Comparison of ENCODE assay signal across 26 cellular contexts in the genomic region with DNA sequence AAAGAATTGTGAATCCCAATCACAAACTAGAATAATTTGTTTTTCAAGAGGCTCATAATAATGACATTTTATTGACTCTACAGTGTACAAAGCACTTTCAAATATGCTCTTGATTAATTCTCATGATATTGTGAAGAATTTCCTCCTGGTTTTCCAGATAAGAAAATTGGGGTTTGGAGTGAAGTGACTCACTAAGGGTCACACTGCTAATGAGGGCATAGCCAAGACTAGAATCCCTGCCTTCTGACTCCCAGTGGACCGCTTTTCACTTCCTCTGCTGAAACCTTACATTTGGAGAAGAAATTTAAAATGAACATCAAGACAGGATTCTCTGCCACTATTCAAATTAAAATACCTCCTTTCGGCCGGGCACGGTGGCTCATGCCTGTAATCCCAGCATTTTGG. TPM values are rescaled to one million over a fixed set of nuclear protein-coding genes. Genes with fewer than 3 reads are reported as not detected.
DNase-seq lines count a peak whose midpoint lies in the region; ATAC-seq, FAIRE-seq and TF ChIP-seq lines count a peak whose summit lies in the region.
"Had no signal": no experiment of that assay in that cellular context is flagged by ENCODE, and none has a peak within 500 bp of the region (broad histone marks: within the 10 kb centered on the region; RNA-seq: fewer than 3 reads in every experiment).

No MANE protein-coding gene starts in this region.

- H3K27me3 Mint-ChIP-seq in activated T-helper 1 cell treated with anti-CD3 and anti-CD28 coated beads, Interleukin-12 subunit alpha, Interleukin-12 subunit beta, Interleukin-2, Interleukin-4 antibody, amounts not matched to agents 30 ng/mL and 10 ng/mL and 1 ng/mL, durations not matched to agents 14 hours and 24 hours and 36 hours (ENCODE audit: insufficient read depth): peaks cover 3% of the 10 kb centered on the region
- H3K27me3 Mint-ChIP-seq in stimulated activated naive CD8-positive, alpha-beta T cell treated with anti-CD3 and anti-CD28 coated beads, Interleukin-15, amount 100 ng/mL, for 72 hours: no peaks in the 10 kb centered on the region

- no peak for DNase-seq in left ventricle myocardium superior
- DNase-seq in Right ventricle myocardium superior: no peak
- no peak for DNase-seq in activated T-helper 1 cell treated with anti-CD3 and anti-CD28 coated beads, Interleukin-12 subunit alpha, Interleukin-12 subunit beta, Interleukin-2, Interleukin-4 antibody, amounts not matched to agents 30 ng/mL and 10 ng/mL and 1 ng/mL, durations not matched to agents 14 hours and 24 hours and 36 hours (ENCODE audit: low spot score)
- DNase-seq in endothelial cell of umbilical vein (ENCODE audit: low read depth, low spot score): peak; percentile 85
- DNase-seq in stimulated activated naive CD8-positive, alpha-beta T cell treated with anti-CD3 and anti-CD28 coated beads, Interleukin-15, amount 100 ng/mL, for 72 hours: no peak
- no peak for DNase-seq in NCI-H2081 treated with DMSO at 0.1 percent for 48 hours (lab: John Stamatoyannopoulos, UW)
- no peak for DNase-seq in RWPE1 (ENCODE audit: low spot score)
- DNase-seq: activated gamma-delta T cell treated with Interleukin-2 at 50 U/mL for 16 hours; dorsolateral prefrontal cortex; heart right ventricle; lower lobe of right lung; MG63; NCI-H187 treated with DMSO at 0.1 percent for 48 hours; NCI-H510A; nucleus accumbens; stimulated activated CD4-positive, alpha-beta T cell treated with anti-CD3 and anti-CD28 coated beads, Interleukin-1b, Interleukin-23, amount 100 ng/mL, for 48 hours; SW 1271; WERI-Rb-1 had no signal

- POLR2A ChIA-PET in endothelial cell of umbilical vein (lab: Charles Lee): no interaction called here
- POLR2A ChIA-PET in RWPE1 (lab: Yijun Ruan, JAX; ENCODE audit: low non-redundant PET): no interaction called here

- H3K4me3 Mint-ChIP-seq in activated T-helper 1 cell treated with anti-CD3 and anti-CD28 coated beads, Interleukin-12 subunit alpha, Interleukin-12 subunit beta, Interleukin-2, Interleukin-4 antibody, amounts not matched to agents 30 ng/mL and 10 ng/mL and 1 ng/mL, durations not matched to agents 14 hours and 24 hours and 36 hours: peak overlapping the region; percentile 45
- peak overlapping the region; percentile 40 to 50 for H3K4me3 Mint-ChIP-seq in stimulated activated naive CD8-positive, alpha-beta T cell treated with anti-CD3 and anti-CD28 coated beads, Interleukin-15, amount 100 ng/mL, for 72 hours

- H3K4me1 Mint-ChIP-seq in activated T-helper 1 cell treated with anti-CD3 and anti-CD28 coated beads, Interleukin-12 subunit alpha, Interleukin-12 subunit beta, Interleukin-2, Interleukin-4 antibody, amounts not matched to agents 30 ng/mL and 10 ng/mL and 1 ng/mL, durations not matched to agents 14 hours and 24 hours and 36 hours (ENCODE audit: low read depth): peaks cover 55% of the 10 kb centered on the region
- H3K4me1 Mint-ChIP-seq in stimulated activated naive CD8-positive, alpha-beta T cell treated with anti-CD3 and anti-CD28 coated beads, Interleukin-15, amount 100 ng/mL, for 72 hours: peaks cover 47% of the 10 kb centered on the region

- H3K9me3 Mint-ChIP-seq in activated T-helper 1 cell treated with anti-CD3 and anti-CD28 coated beads, Interleukin-12 subunit alpha, Interleukin-12 subunit beta, Interleukin-2, Interleukin-4 antibody, amounts not matched to agents 30 ng/mL and 10 ng/mL and 1 ng/mL, durations not matched to agents 14 hours and 24 hours and 36 hours: peaks cover 21% of the 10 kb centered on the region
- peaks cover 11 to 12% of the 10 kb centered on the region in 2 donors for H3K9me3 Mint-ChIP-seq in stimulated activated naive CD8-positive, alpha-beta T cell treated with anti-CD3 and anti-CD28 coated beads, Interleukin-15, amount 100 ng/mL, for 72 hours

- TF ChIP-seq CTCF in endothelial cell of umbilical vein (IDR thresholded peaks at IDR 0.05; ENCODE audit: extremely low read depth in 1 of 2, insufficient read depth in 1 of 2, low read depth in 1 of 2, low read length in 2 of 2): no peak
- TF ChIP-seq CTCF in RWPE1 (conservative IDR thresholded peaks at IDR 0.05; ENCODE audit: low read depth): no peak

- BruUV-seq in endothelial cell of umbilical vein (replicated peaks; lab: Mats Ljungman, UMichigan): no TSS peak

- peak; percentile 75 for FAIRE-seq in endothelial cell of umbilical vein (lab: Jason Lieb, UNC)
- FAIRE-seq: GM19239, H54, HepG2, urothelium cell line had no signal

- ATAC-seq in left ventricle myocardium superior (peak; percentile 39), Right ventricle myocardium superior (ENCODE audit: poor library complexity) (no peak), HG02571 (IDR thresholded peaks at IDR 0.05; ENCODE audit: unreplicated experiment) (no peak)
- ATAC-seq in stimulated activated naive CD8-positive, alpha-beta T cell treated with anti-CD3 and anti-CD28 coated beads, Interleukin-15, amount 100 ng/mL, for 72 hours: no peak
- ATAC-seq: esophagus mucosa, HepG2, lower lobe of right lung had no signal

- H3K36me3 ChIP-seq in endothelial cell of umbilical vein (ENCODE audit: control insufficient read depth in 2 of 2, extremely low read depth in 1 of 2, insufficient read depth in 2 of 2, low read length in 2 of 2): no peaks in the 10 kb centered on the region
- H3K36me3 ChIP-seq: WERI-Rb-1 had no signal

- H2AFZ ChIP-seq in endothelial cell of umbilical vein (ENCODE audit: low read depth, low read length): no peak overlapping the region

- peak overlapping the region; percentile 94 for H3K27ac Mint-ChIP-seq in activated T-helper 1 cell treated with anti-CD3 and anti-CD28 coated beads, Interleukin-12 subunit alpha, Interleukin-12 subunit beta, Interleukin-2, Interleukin-4 antibody, amounts not matched to agents 30 ng/mL and 10 ng/mL and 1 ng/mL, durations not matched to agents 14 hours and 24 hours and 36 hours
- peak overlapping the region; percentile 83 to 90 for H3K27ac Mint-ChIP-seq in stimulated activated naive CD8-positive, alpha-beta T cell treated with anti-CD3 and anti-CD28 coated beads, Interleukin-15, amount 100 ng/mL, for 72 hours

- H3K9ac ChIP-seq in endothelial cell of umbilical vein (replicated peaks; ENCODE audit: extremely low read depth, insufficient read depth, low read length): no peak overlapping the region

- H3K27ac ChIP-seq in endothelial cell of umbilical vein (ENCODE audit: insufficient read depth, low read depth, low read length) (peak overlapping the region; percentile 59), RWPE1 (no peak overlapping the region)
- H3K27ac ChIP-seq: lower lobe of right lung, WERI-Rb-1 had no signal

- H3K27me3 ChIP-seq in endothelial cell of umbilical vein (ENCODE audit: control insufficient read depth in 2 of 2, insufficient read depth in 2 of 2, low read length in 2 of 2): no peaks in the 10 kb centered on the region
- H3K27me3 ChIP-seq: dorsolateral prefrontal cortex, heart right ventricle, MG63 had no signal

- CTCF ChIA-PET in endothelial cell of umbilical vein (lab: Charles Lee) (no interaction called here), RWPE1 (lab: Yijun Ruan, JAX) (no interaction called here)

- peaks cover 48% of the 10 kb centered on the region for H3K36me3 Mint-ChIP-seq in activated T-helper 1 cell treated with anti-CD3 and anti-CD28 coated beads, Interleukin-12 subunit alpha, Interleukin-12 subunit beta, Interleukin-2, Interleukin-4 antibody, amounts not matched to agents 30 ng/mL and 10 ng/mL and 1 ng/mL, durations not matched to agents 14 hours and 24 hours and 36 hours (ENCODE audit: low read depth)

- H3K9me1 ChIP-seq in endothelial cell of umbilical vein (replicated peaks; ENCODE audit: control insufficient read depth, extremely low read depth, insufficient read depth, low read length): no peaks in the 10 kb centered on the region

- H3K4me3 ChIP-seq in endothelial cell of umbilical vein (replicated peaks in 1 of 3; ENCODE audit: insufficient read depth in 1 of 3, low read depth in 1 of 3, low read length in 3 of 3): no peak overlapping the region
- H3K4me3 ChIP-seq: dorsolateral prefrontal cortex, heart right ventricle, lower lobe of right lung, MG63 had no signal

- dilution Hi-C loops in endothelial cell of umbilical vein (cut with MboI; ENCODE audit: extremely low pct_ligation_motif_present, low sequenced_read_pairs): no loop called here

- no peaks in the 10 kb centered on the region for H3K9me3 ChIP-seq in endothelial cell of umbilical vein (replicated peaks; ENCODE audit: control insufficient read depth, insufficient read depth, low read length)
- H3K9me3 ChIP-seq: MG63 had no signal

- no peaks in the 10 kb centered on the region for H3K79me2 ChIP-seq in endothelial cell of umbilical vein (ENCODE audit: control insufficient read depth, insufficient read depth, low read length)

- H4K20me1 ChIP-seq in endothelial cell of umbilical vein (replicated peaks; ENCODE audit: control insufficient read depth, extremely low read depth, insufficient read depth, low read length): no peaks in the 10 kb centered on the region

- intact Hi-C loops in left ventricle myocardium superior (cut with micrococcal nuclease): no loop called here
- intact Hi-C loops in Right ventricle myocardium superior (cut with DNase I): no loop called here
- intact Hi-C loops in activated T-helper 1 cell treated with anti-CD3 and anti-CD28 coated beads, Interleukin-12 subunit alpha, Interleukin-12 subunit beta, Interleukin-2, Interleukin-4 antibody, amounts not matched to agents 30 ng/mL and 10 ng/mL and 1 ng/mL, durations not matched to agents 14 hours and 24 hours and 36 hours (cut with micrococcal nuclease): loop anchor here (5.0 to 10.0 kb wide), 4 partner anchors 113 to 953 kb away; no protein-coding TSS in a partner anchor
- intact Hi-C loops in endothelial cell of umbilical vein (cut with micrococcal nuclease): loop anchor here (1.0 kb wide), 1 partner anchor 17 kb away; no protein-coding TSS in a partner anchor

- H3K4me2 ChIP-seq in endothelial cell of umbilical vein (ENCODE audit: insufficient read depth, low read length): peak overlapping the region; percentile 48

- H3K4me1 ChIP-seq in endothelial cell of umbilical vein (ENCODE audit: control insufficient read depth, extremely low read depth, insufficient read depth, low read length): peaks cover 45% of the 10 kb centered on the region
- H3K4me1 ChIP-seq: lower lobe of right lung had no signal

- peak; percentile 56 for TF ChIP-seq POLR2A in endothelial cell of umbilical vein (IDR thresholded peaks at IDR 0.05; ENCODE audit: low read depth, low read length)

RNA-seq across cellular contexts. Expression of gene LTV1, which starts 38.3 kb away (rescaled TPM):
- total RNA-seq in left ventricle myocardium superior: 12.6 TPM
- 12.2 TPM for total RNA-seq in Right ventricle myocardium superior
- total RNA-seq in activated T-helper 1 cell treated with anti-CD3 and anti-CD28 coated beads, Interleukin-12 subunit alpha, Interleukin-12 subunit beta, Interleukin-2, Interleukin-4 antibody, amounts not matched to agents 30 ng/mL and 10 ng/mL and 1 ng/mL, durations not matched to agents 14 hours and 24 hours and 36 hours: 63.0 and 67.9 TPM in 2 replicates
- total RNA-seq in endothelial cell of umbilical vein: 26.6 and 26.9 TPM in 2 replicates
- polyA plus RNA-seq in endothelial cell of umbilical vein: 3.0 and 5.2 TPM in 2 replicates
- polyA plus RNA-seq in endothelial cell of umbilical vein (2011; cell fraction: cytosol; rRNA removed): 12.3 and 14.2 TPM in 2 replicates
- 25.6 and 39.9 TPM in 2 replicates for polyA plus RNA-seq in endothelial cell of umbilical vein (2011; cell fraction: nucleus; rRNA removed)
- 22.9 and 39.3 TPM in 2 replicates for polyA plus RNA-seq in endothelial cell of umbilical vein (2012)
- 5.4 and 5.5 TPM in 2 replicates for polyA minus RNA-seq in endothelial cell of umbilical vein
- 6.9 TPM for polyA minus RNA-seq in endothelial cell of umbilical vein (2011; cell fraction: cytosol; rRNA and poly(A)+ RNA removed)
- 7.3 and 9.7 TPM in 2 replicates for polyA minus RNA-seq in endothelial cell of umbilical vein (2011; cell fraction: nucleus; rRNA and poly(A)+ RNA removed)

RNA-seq across cellular contexts. Expression of gene ZC2HC1B, which starts 59.4 kb away (rescaled TPM):
- total RNA-seq in left ventricle myocardium superior: not detected
- not detected for total RNA-seq in Right ventricle myocardium superior
- 0.24 TPM in 1 of 2 replicates, not detected in the other for total RNA-seq in activated T-helper 1 cell treated with anti-CD3 and anti-CD28 coated beads, Interleukin-12 subunit alpha, Interleukin-12 subunit beta, Interleukin-2, Interleukin-4 antibody, amounts not matched to agents 30 ng/mL and 10 ng/mL and 1 ng/mL, durations not matched to agents 14 hours and 24 hours and 36 hours
- not detected in 2 replicates for total RNA-seq in endothelial cell of umbilical vein
- polyA plus RNA-seq in endothelial cell of umbilical vein: not detected in 2 replicates
- not detected in 2 replicates for polyA plus RNA-seq in endothelial cell of umbilical vein (2011; cell fraction: cytosol; rRNA removed)
- polyA plus RNA-seq in endothelial cell of umbilical vein (2011; cell fraction: nucleus; rRNA removed): not detected in 2 replicates
- polyA plus RNA-seq in endothelial cell of umbilical vein (2012): not detected in 2 replicates
- polyA minus RNA-seq in endothelial cell of umbilical vein: not detected in 2 replicates
- polyA minus RNA-seq in endothelial cell of umbilical vein (2011; cell fraction: cytosol; rRNA and poly(A)+ RNA removed): not detected
- polyA minus RNA-seq in endothelial cell of umbilical vein (2011; cell fraction: nucleus; rRNA and poly(A)+ RNA removed): not detected in 2 replicates
- total RNA-seq: esophagus mucosa, HepG2, lower lobe of right lung, sciatic nerve, subcutaneous adipose tissue had no signal
- polyA plus RNA-seq: heart right ventricle, HepG2 had no signal

Comparison
In these comparisons a context has a peak if more than half of its experiments do, and no peak if none do; other contexts are left out.
1. intact Hi-C loops: an anchor here in activated T-helper 1 cell treated with anti-CD3 and anti-CD28 coated beads, Interleukin-12 subunit alpha, Interleukin-12 subunit beta, Interleukin-2, Interleukin-4 antibody, amounts not matched to agents 30 ng/mL and 10 ng/mL and 1 ng/mL, durations not matched to agents 14 hours and 24 hours and 36 hours (5.0 to 10.0 kb wide) and endothelial cell of umbilical vein (1.0 kb wide); none called in left ventricle myocardium superior and Right ventricle myocardium superior.